ENCODE assay signal across 12 cellular contexts in the genomic region with DNA sequence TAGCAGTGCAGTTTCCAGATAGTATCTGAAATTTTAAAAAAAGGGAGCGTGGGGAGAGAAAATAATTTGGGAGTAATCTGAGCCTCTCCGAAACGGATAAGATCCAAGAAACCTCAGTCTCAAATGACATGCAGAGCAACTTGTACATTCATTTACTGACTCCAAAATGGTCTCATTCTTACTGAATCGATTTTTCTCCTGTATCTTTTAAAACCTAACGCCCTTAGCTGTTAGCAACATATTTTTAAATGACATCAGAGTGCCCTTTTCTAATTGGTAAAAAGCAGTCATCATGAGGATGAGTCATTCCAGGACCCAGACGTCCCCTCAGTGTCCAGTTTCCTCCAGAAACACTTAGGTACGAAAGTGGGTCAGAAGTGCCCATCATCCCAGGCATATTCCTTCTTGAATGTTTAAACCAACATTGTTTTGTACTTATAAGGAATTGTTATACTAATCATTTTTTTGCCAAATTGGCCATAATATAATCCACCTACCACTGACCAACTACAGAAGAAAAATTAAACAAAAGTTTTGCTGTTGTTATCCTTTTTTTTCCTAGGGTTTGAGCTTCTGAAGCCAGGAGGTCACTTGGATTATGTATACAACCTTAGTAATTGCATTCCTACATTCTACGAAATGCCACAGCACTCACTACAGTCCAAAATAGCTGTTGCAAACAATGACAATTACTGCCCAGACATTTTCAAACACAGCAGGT.
DNase-seq lines count a peak whose midpoint lies in the region; TF ChIP-seq lines count a peak whose summit lies in the region.
"Had no signal": no experiment of that assay in that cellular context is flagged by ENCODE, and none has a peak within 500 bp of the region (broad histone marks: within the 10 kb centered on the region; RNA-seq: fewer than 3 reads in every experiment).

No MANE protein-coding gene starts in this region.

- 48% methylated on average over 8 of the region's 8 CpGs for WGBS in esophagus muscularis mucosa

- no peak for TF ChIP-seq EP300 in esophagus muscularis mucosa (IDR thresholded peaks at IDR 0.05)

- no peak overlapping the region for H3K4me3 ChIP-seq in AG10803 (ENCODE audit: low read length)
- no peak overlapping the region for H3K4me3 ChIP-seq in esophagus muscularis mucosa
- no peak overlapping the region for H3K4me3 ChIP-seq in parathyroid adenoma (ENCODE audit: low read depth, low read length)
- H3K4me3 ChIP-seq: left lung had no signal

- peak overlapping the region; percentile 74 to 83 (median 78) for H3K27ac ChIP-seq in esophagus muscularis mucosa (replicated peaks in 1 of 4)
- no peak overlapping the region for H3K27ac ChIP-seq in parathyroid adenoma
- H3K27ac ChIP-seq: left lung had no signal

- TF ChIP-seq CTCF in AG10803 (conservative IDR thresholded peaks at IDR 0.05; ENCODE audit: low read length) (no peak; the same call in 1 of the 2 replicates), esophagus muscularis mucosa (IDR thresholded peaks at IDR 0.05) (no peak), parathyroid adenoma (IDR thresholded peaks at IDR 0.05) (no peak)

- peak overlapping the region; percentile 69 for H2AFZ ChIP-seq in parathyroid adenoma

- no peaks in the 10 kb centered on the region for H3K79me2 ChIP-seq in parathyroid adenoma

- no peak for TF ChIP-seq POLR2A in esophagus muscularis mucosa (IDR thresholded peaks at IDR 0.05; ENCODE audit: low read depth)

- H3K36me3 ChIP-seq in esophagus muscularis mucosa (no peaks in the 10 kb centered on the region), parathyroid adenoma (ENCODE audit: control insufficient read depth, insufficient read depth, low read length) (no peaks in the 10 kb centered on the region)
- H3K36me3 ChIP-seq: left lung had no signal

- intact Hi-C loops in esophagus muscularis mucosa (cut with DNase I), result no loop called here

- H3K9ac ChIP-seq in parathyroid adenoma, result no peak overlapping the region

- DNase-seq in AG10803 (ENCODE audit: low read depth) (peak; percentile 77), NCI-H69 (lab: John Stamatoyannopoulos, UW) (peak; percentile 39), esophagus muscularis mucosa (ENCODE audit: extremely low spot score) (no peak), NCI-H2081 treated with DMSO at 0.1 percent for 48 hours (lab: John Stamatoyannopoulos, UW) (no peak), cerebellar nuclear complex (lab: John Stamatoyannopoulos, UW) (no peak), NCI-H1930 (lab: John Stamatoyannopoulos, UW) (no peak), HuH-7 (ENCODE audit: low spot score) (no peak)
- DNase-seq: dermis blood vessel endothelial cell, glutamatergic neuron, left lung, MM.1S had no signal

- peak overlapping the region; percentile 14 for H3K4me2 ChIP-seq in parathyroid adenoma (ENCODE audit: low read length)

- H3K27me3 ChIP-seq in esophagus muscularis mucosa (no peaks in the 10 kb centered on the region), parathyroid adenoma (ENCODE audit: control insufficient read depth, insufficient read depth, low read length) (no peaks in the 10 kb centered on the region)
- H3K27me3 ChIP-seq: left lung had no signal

- H3K9me3 ChIP-seq in esophagus muscularis mucosa (no peaks in the 10 kb centered on the region), parathyroid adenoma (ENCODE audit: control insufficient read depth, low read length) (no peaks in the 10 kb centered on the region)
- H3K9me3 ChIP-seq: left lung had no signal

- H3K4me1 ChIP-seq in esophagus muscularis mucosa (peaks cover 11 to 50% (median 43%) of the 10 kb centered on the region in 4 donors), parathyroid adenoma (peaks cover 5% of the 10 kb centered on the region)
- H3K4me1 ChIP-seq: left lung had no signal

Comparison
In these comparisons a context has a peak if more than half of its experiments do, and no peak if none do; other contexts are left out.
1. DNase-seq: peak in AG10803 (single experiment) and NCI-H69 (single experiment); none in esophagus muscularis mucosa (single experiment), NCI-H2081 treated with DMSO at 0.1 percent for 48 hours (single experiment), cerebellar nuclear complex (0 of 2), NCI-H1930 (0 of 2) and HuH-7 (single experiment).